ENCODE assay signal across 26 cellular contexts in the genomic region with DNA sequence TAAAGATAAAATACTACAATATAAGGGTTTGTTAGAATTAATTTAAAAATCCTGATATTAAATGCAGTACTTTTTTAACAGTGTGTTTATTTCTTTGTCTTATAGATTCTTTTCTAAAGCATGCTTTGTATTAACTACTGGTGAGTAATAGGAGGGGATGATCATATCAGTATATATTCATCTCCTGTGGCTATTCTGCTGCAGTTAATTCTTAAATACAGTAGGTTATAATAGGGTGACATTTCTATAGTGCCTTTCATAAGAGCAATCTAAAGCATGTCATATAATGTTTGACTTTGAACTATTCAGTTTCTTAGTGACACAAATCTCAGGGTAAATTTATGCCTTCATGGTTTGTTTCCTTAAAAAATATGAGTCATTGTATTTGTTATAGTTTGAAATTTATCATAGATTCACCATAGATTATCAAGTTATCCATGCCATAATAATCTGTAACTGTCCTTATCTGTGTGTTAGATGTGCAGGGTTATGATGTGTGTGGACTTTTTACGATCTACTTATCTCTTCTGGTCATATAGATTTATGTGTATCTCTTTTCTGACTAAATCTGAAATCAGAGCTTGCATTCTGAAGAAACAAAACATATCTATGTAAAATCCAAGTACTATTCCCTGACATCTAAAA.
DNase-seq lines count a peak whose midpoint lies in the region; ATAC-seq and TF ChIP-seq lines count a peak whose summit lies in the region.
"Had no signal": no experiment of that assay in that cellular context is flagged by ENCODE, and none has a peak within 500 bp of the region (broad histone marks: within the 10 kb centered on the region; RNA-seq: fewer than 3 reads in every experiment).

No MANE protein-coding gene starts in this region.

- no peaks in the 10 kb centered on the region for H3K79me2 ChIP-seq in SK-N-SH (ENCODE audit: insufficient read depth)

- peaks cover 16% of the 10 kb centered on the region for H3F3A ChIP-seq in SK-N-SH (replicated peaks; ENCODE audit: insufficient read depth)

- no peak for TF ChIP-seq EP300 in SK-N-SH (IDR thresholded peaks at IDR 0.05; ENCODE audit: borderline replicate concordance in 1 of 2, low read depth in 1 of 2, low read length in 1 of 2)

- H3K9me2 ChIP-seq in SK-N-SH, result no peaks in the 10 kb centered on the region

- TF ChIP-seq RAD21 in SK-N-SH (IDR thresholded peaks at IDR 0.05; ENCODE audit: low read length), result no peak

- CTCF ChIA-PET in SK-N-SH (lab: Yijun Ruan, JAX), result interaction anchor here (1.1 kb wide), 1 partner anchor 36 kb away, joined by 3 read pairs; no protein-coding TSS in a partner anchor

- peak overlapping the region; percentile 41; the same call in 1 of the 2 replicates for H3K4me3 Mint-ChIP-seq in HFFc6
- H3K4me3 Mint-ChIP-seq: activated CD8-positive, alpha-beta T cell treated with anti-CD3 and anti-CD28 coated beads for 36 hours; CD14-positive monocyte; dendritic cell treated with granulocyte-macrophage colony-stimulating factor and Interleukin-4, amounts not matched to agents 40 ng/mL and 50 ng/mL, for 4 days; natural killer cell treated with Interleukin-12 subunit alpha and Interleukin-12 subunit beta and Interleukin-15 and Interleukin-18, amount 100 ng/mL, for 72 hours had no signal

- POLR2A ChIA-PET in SK-N-SH (lab: Yijun Ruan, JAX), result no interaction called here

- H3K27me3 ChIP-seq in SK-N-SH (ENCODE audit: insufficient read depth), result no peaks in the 10 kb centered on the region
- H3K27me3 ChIP-seq: heart left ventricle, right lobe of liver had no signal

- peak overlapping the region in 1 of 2 experiments; percentile 58; a peak in 2 of 4 replicates for H3K27ac ChIP-seq in SK-N-SH (ENCODE audit: low read depth in 2 of 2, low read length in 1 of 2)
- H3K27ac ChIP-seq: cardiac muscle cell, heart left ventricle, left ventricle myocardium inferior, right lobe of liver, RWPE1 had no signal

- peaks cover 43% of the 10 kb centered on the region for H3K4me1 Mint-ChIP-seq in HFFc6 (ENCODE audit: low read depth)
- H3K4me1 Mint-ChIP-seq: CD14-positive monocyte had no signal

- H3K9me3 ChIP-seq in SK-N-SH, result no peaks in the 10 kb centered on the region
- H3K9me3 ChIP-seq: heart left ventricle, left ventricle myocardium inferior, right lobe of liver had no signal

- no peaks in the 10 kb centered on the region for H3K9me3 Mint-ChIP-seq in HFFc6
- H3K9me3 Mint-ChIP-seq: dendritic cell treated with granulocyte-macrophage colony-stimulating factor and Interleukin-4, amounts not matched to agents 40 ng/mL and 50 ng/mL, for 4 days had no signal

- H3K27me3 Mint-ChIP-seq in HFFc6 (ENCODE audit: insufficient read depth), result no peaks in the 10 kb centered on the region
- H3K27me3 Mint-ChIP-seq: activated CD8-positive, alpha-beta T cell treated with anti-CD3 and anti-CD28 coated beads for 36 hours; natural killer cell treated with Interleukin-12 subunit alpha and Interleukin-12 subunit beta and Interleukin-15 and Interleukin-18, amount 100 ng/mL, for 72 hours had no signal

- TF ChIP-seq CTCF in HFFc6 (IDR thresholded peaks at IDR 0.05) (no peak), SK-N-SH (IDR thresholded peaks at IDR 0.05) (no peak)

- no peaks in the 10 kb centered on the region for H3K36me3 ChIP-seq in SK-N-SH (replicated peaks in 1 of 2; ENCODE audit: control insufficient read depth in 1 of 2, insufficient read depth in 2 of 2, low read length in 1 of 2)
- H3K36me3 ChIP-seq: cardiac muscle cell, heart left ventricle, left ventricle myocardium inferior, right lobe of liver had no signal

- ATAC-seq in HG03571 (IDR thresholded peaks at IDR 0.05; ENCODE audit: unreplicated experiment), result no peak
- ATAC-seq: activated CD4-positive, CD25-positive, alpha-beta regulatory T cell treated with anti-CD3 and anti-CD28 coated beads, Interleukin-2, amount 50 U/mL, for 24 hours; activated CD8-positive, alpha-beta T cell treated with anti-CD3 and anti-CD28 coated beads for 36 hours; heart left ventricle; natural killer cell treated with Interleukin-12 subunit alpha and Interleukin-12 subunit beta and Interleukin-15 and Interleukin-18, amount 100 ng/mL, for 72 hours had no signal

- peaks cover 5% of the 10 kb centered on the region; the same call in 1 of the 2 replicates for H3K36me3 Mint-ChIP-seq in HFFc6 (ENCODE audit: low read depth)
- H3K36me3 Mint-ChIP-seq: CD14-positive monocyte; natural killer cell treated with Interleukin-12 subunit alpha and Interleukin-12 subunit beta and Interleukin-15 and Interleukin-18, amount 100 ng/mL, for 72 hours had no signal

- H3K4me2 ChIP-seq in SK-N-SH, result peak overlapping the region; percentile 27; the same call in 1 of the 2 replicates

- DNase-seq in DMS53 (lab: John Stamatoyannopoulos, UW) (peak; percentile 14), HFFc6 (no peak), SK-N-SH (no peak), iris pigment epithelial cell (ENCODE audit: low read depth) (peak; percentile 31), cerebellar cortex (ENCODE audit: low spot score) (no peak), GM03348 (ENCODE audit: low spot score) (no peak), midbrain (lab: John Stamatoyannopoulos, UW) (no peak)
- DNase-seq: activated CD8-positive, alpha-beta T cell treated with anti-CD3 and anti-CD28 coated beads for 36 hours; activated gamma-delta T cell treated with Interleukin-2 at 50 U/mL for 16 hours; activated T-cell treated with anti-CD3 and anti-CD28 coated beads for 4 hours; GDM1; heart left ventricle; left ventricle myocardium inferior; NCI-H524; posterior cingulate gyrus; right lobe of liver; stimulated activated CD4-positive, alpha-beta T cell treated with anti-CD3 and anti-CD28 coated beads, Interleukin-15, amount 100 ng/mL, for 24 hours; stimulated activated CD8-positive, alpha-beta memory T cell treated with anti-CD3 and anti-CD28 coated beads, Interleukin-4, amount 100 ng/mL, for 48 hours; SW 1271 had no signal

- H3K9ac ChIP-seq in SK-N-SH, result no peak overlapping the region

- no peaks in the 10 kb centered on the region for H4K20me1 ChIP-seq in SK-N-SH (ENCODE audit: insufficient read depth)

- H3K27ac Mint-ChIP-seq in HFFc6, result peak overlapping the region; percentile 76
- H3K27ac Mint-ChIP-seq: activated CD8-positive, alpha-beta T cell treated with anti-CD3 and anti-CD28 coated beads for 36 hours; CD14-positive monocyte; dendritic cell treated with granulocyte-macrophage colony-stimulating factor and Interleukin-4, amounts not matched to agents 40 ng/mL and 50 ng/mL, for 4 days; natural killer cell treated with Interleukin-12 subunit alpha and Interleukin-12 subunit beta and Interleukin-15 and Interleukin-18, amount 100 ng/mL, for 72 hours had no signal

- H3K4me1 ChIP-seq in SK-N-SH (ENCODE audit: control insufficient read depth in 1 of 2, insufficient read depth in 2 of 2, low read depth in 1 of 2, low read length in 1 of 2), result peaks cover 0 to 27% of the 10 kb centered on the region in 2 experiments; a peak in 2 of 4 replicates
- H3K4me1 ChIP-seq: heart left ventricle, left ventricle myocardium inferior, right lobe of liver had no signal

- no peak overlapping the region for H3K4me3 ChIP-seq in SK-N-SH (ENCODE audit: low read depth in 2 of 2, low read length in 1 of 2)
- H3K4me3 ChIP-seq: cardiac muscle cell, heart left ventricle, left ventricle myocardium inferior, right lobe of liver had no signal

- 7% methylated on average over 1 of the region's 1 CpG for WGBS in SK-N-SH (ENCODE audit: low lambda C conversion rate)

- peak overlapping the region; percentile 12; the same call in 1 of the 2 replicates for H2AFZ ChIP-seq in SK-N-SH (ENCODE audit: low read depth)

TF ChIP-seq in SK-N-SH, 30 proteins besides CTCF, POLR2A, EP300 and RAD21 (continues in another document):
- peak; percentile 47; the same call in 1 of the 2 replicates for TF ChIP-seq PBX3 (IDR thresholded peaks at IDR 0.05)
- no peak for TF ChIP-seq CHD2 (IDR thresholded peaks at IDR 0.05; ENCODE audit: low read length, partially characterized antibody)
- TF ChIP-seq ELF1 (IDR thresholded peaks at IDR 0.05), result no peak
- TF ChIP-seq FOSL2 (IDR thresholded peaks at IDR 0.05; ENCODE audit: borderline replicate concordance, low read depth), result 0 out of 2 replicates have a peak, but pooled peaks have one; percentile 22
- no peak for TF ChIP-seq FOXM1 (IDR thresholded peaks at IDR 0.05; ENCODE audit: low read depth)
- TF ChIP-seq TCF12 (IDR thresholded peaks at IDR 0.05), result peak; percentile 44; the same call in 1 of the 2 replicates
- TF ChIP-seq TEAD4 (IDR thresholded peaks at IDR 0.05; ENCODE audit: borderline replicate concordance, insufficient read depth), result no peak
- TF ChIP-seq FOXJ3 (CRISPR knock-in tag; IDR thresholded peaks at IDR 0.05), result no peak
- no peak for TF ChIP-seq POLR2AphosphoS5 (IDR thresholded peaks at IDR 0.05; ENCODE audit: low read depth, low read length)
- TF ChIP-seq IRF3 (IDR thresholded peaks at IDR 0.05; ENCODE audit: low read depth, low read length), result no peak
- TF ChIP-seq EZH2phosphoT487 (IDR thresholded peaks at IDR 0.05; ENCODE audit: borderline replicate concordance, low read depth), result no peak
- no peak for TF ChIP-seq RCOR1 (IDR thresholded peaks at IDR 0.05; ENCODE audit: low read length)
- no peak for TF ChIP-seq TAF1 (IDR thresholded peaks at IDR 0.05; ENCODE audit: borderline replicate concordance, low read depth, low read length)
- TF ChIP-seq GABPA (IDR thresholded peaks at IDR 0.05; ENCODE audit: low read depth), result no peak
- TF ChIP-seq SIN3A (IDR thresholded peaks at IDR 0.05; ENCODE audit: borderline replicate concordance, low read depth, low read length), result no peak
- no peak for TF ChIP-seq GATA2 (CRISPR knock-in tag; IDR thresholded peaks at IDR 0.05)
- no peak; the same call in none of the 2 replicates for TF ChIP-seq JUND (IDR thresholded peaks at IDR 0.05)

Comparison
In these comparisons a context has a peak if more than half of its experiments do, and no peak if none do; other contexts are left out.
1. DNase-seq: peak in DMS53 (single experiment) and iris pigment epithelial cell (single experiment); none in HFFc6 (single experiment), SK-N-SH (single experiment), cerebellar cortex (single experiment), GM03348 (single experiment) and midbrain (single experiment).